ENCODE assay signal across 8 cellular contexts in genomic region chr3:133895208-133896001, GRCh38. TPM values are rescaled to one million over a fixed set of nuclear protein-coding genes. Genes with fewer than 3 reads are reported as not detected.
DNase-seq lines count a peak whose midpoint lies in the region; TF ChIP-seq lines count a peak whose summit lies in the region.

Gene RAB6B, minus strand, starts transcription at chr3:133895882. Its CDS starts 416 bp downstream, at chr3:133895466.

- CTCF ChIA-PET in activated naive CD4-positive, alpha-beta T cell treated with anti-CD3 and anti-CD28 coated beads for 36 hours (lab: Charles Lee) = no interaction called here

- H3K27ac ChIP-seq in left ventricle myocardium inferior (replicated peaks) (peak within 1 kb of the TSS; percentile 57), ovary (peak within 1 kb of the TSS in 1 of 2 donors; percentile 20)

- intact Hi-C loops in activated naive CD4-positive, alpha-beta T cell treated with anti-CD3 and anti-CD28 coated beads for 36 hours (cut with micrococcal nuclease) = no loop called here
- intact Hi-C loops in left ventricle myocardium inferior (cut with micrococcal nuclease) (no loop called here), ovary (cut with DNase I) (no loop called here)

- H3K4me1 ChIP-seq in left ventricle myocardium inferior (peaks cover 52% of the 10 kb centered on the region), ovary (ENCODE audit: insufficient read depth) (peaks cover 5% of the 10 kb centered on the region)

- H3K4me1 Mint-ChIP-seq in activated naive CD4-positive, alpha-beta T cell treated with anti-CD3 and anti-CD28 coated beads for 36 hours (ENCODE audit: low read depth) = peaks cover 4% of the 10 kb centered on the region

- H3K4me3 Mint-ChIP-seq in activated naive CD4-positive, alpha-beta T cell treated with anti-CD3 and anti-CD28 coated beads for 36 hours = peak within 1 kb of the TSS; percentile 52

- H3K27me3 Mint-ChIP-seq in activated naive CD4-positive, alpha-beta T cell treated with anti-CD3 and anti-CD28 coated beads for 36 hours (ENCODE audit: low read depth) = peaks cover 40% of the 10 kb centered on the region

- no peak for TF ChIP-seq EP300 in ovary (IDR thresholded peaks at IDR 0.05)

- H3K27me3 ChIP-seq in left ventricle myocardium inferior (ENCODE audit: low read depth) (peaks cover 22% of the 10 kb centered on the region), ovary (no peaks in the 10 kb centered on the region)

- no peak for DNase-seq in activated naive CD4-positive, alpha-beta T cell treated with anti-CD3 and anti-CD28 coated beads for 36 hours
- DNase-seq in activated naive CD4-positive, alpha-beta T cell treated with anti-CD3 and anti-CD28 coated beads, Interleukin-2, amount 50 U/mL, for 16 hours = no peak
- peak; percentile 69 for DNase-seq in NCI-H146 treated with DMSO at 0.1 percent for 48 hours (lab: John Stamatoyannopoulos, UW; ENCODE audit: unreplicated experiment)
- DNase-seq in amygdala (lab: John Stamatoyannopoulos, UW) = peak in 36 of 56 donors; percentile 26 to 82 (median 62)
- peak; percentile 53 for DNase-seq in left ventricle myocardium inferior
- peak in 4 of 5 donors; percentile 29 to 53 (median 42) for DNase-seq in ovary
- DNase-seq in activated gamma-delta T cell treated with Interleukin-2 at 50 U/mL for 16 hours = no peak
- no peak for DNase-seq in mucosa of gallbladder (ENCODE audit: low spot score)

- H3K4me3 ChIP-seq in left ventricle myocardium inferior (peak within 1 kb of the TSS; percentile 84), ovary (peak within 1 kb of the TSS; percentile 51)

- no peaks in the 10 kb centered on the region for H3K36me3 ChIP-seq in left ventricle myocardium inferior
- no peaks in the 10 kb centered on the region for H3K36me3 ChIP-seq in ovary

- H3K9me3 ChIP-seq in left ventricle myocardium inferior (replicated peaks) (no peaks in the 10 kb centered on the region), ovary (no peaks in the 10 kb centered on the region)

- no peak for TF ChIP-seq POLR2A in ovary (IDR thresholded peaks at IDR 0.05)

- TF ChIP-seq CTCF in left ventricle myocardium inferior (IDR thresholded peaks at IDR 0.05; ENCODE audit: borderline replicate concordance) (no peak), ovary (IDR thresholded peaks at IDR 0.05) (no peak)

- no peaks in the 10 kb centered on the region for H3K9me3 Mint-ChIP-seq in activated naive CD4-positive, alpha-beta T cell treated with anti-CD3 and anti-CD28 coated beads for 36 hours

- WGBS in ovary, 3 donors = 1% methylated on average over 61 to 80 of the region's 80 CpGs

- no peaks in the 10 kb centered on the region for H3K36me3 Mint-ChIP-seq in activated naive CD4-positive, alpha-beta T cell treated with anti-CD3 and anti-CD28 coated beads for 36 hours (ENCODE audit: low read depth)

- H3K27ac Mint-ChIP-seq in activated naive CD4-positive, alpha-beta T cell treated with anti-CD3 and anti-CD28 coated beads for 36 hours = no peak within 1 kb of the TSS

RNA-seq across cellular contexts. Expression of gene RAB6B, which starts in this region (rescaled TPM):
- not detected for total RNA-seq in activated naive CD4-positive, alpha-beta T cell treated with anti-CD3 and anti-CD28 coated beads for 36 hours
- total RNA-seq in left ventricle myocardium inferior = 59.1 TPM
- 1 to 10 TPM in 5 of 7 donors, under 1 TPM in 2; 0.50 to 6.0 (median 3.9) TPM for total RNA-seq in ovary
- polyA plus RNA-seq in ovary = 1 to 10 TPM; 1.7 to 9.1 TPM
- total RNA-seq in mucosa of gallbladder = 8.4 TPM

Comparison
In these comparisons a context has a peak if more than half of its experiments do, and no peak if none do; other contexts are left out.
1. DNase-seq: peak in NCI-H146 treated with DMSO at 0.1 percent for 48 hours (single experiment), amygdala (36 of 56), left ventricle myocardium inferior (single experiment) and ovary (4 of 5); none in activated naive CD4-positive, alpha-beta T cell treated with anti-CD3 and anti-CD28 coated beads for 36 hours (single experiment), activated naive CD4-positive, alpha-beta T cell treated with anti-CD3 and anti-CD28 coated beads, Interleukin-2, amount 50 U/mL, for 16 hours (single experiment), activated gamma-delta T cell treated with Interleukin-2 at 50 U/mL for 16 hours (single experiment) and mucosa of gallbladder (single experiment).